ENCODE assay signal across 8 cellular contexts in the genomic region with DNA sequence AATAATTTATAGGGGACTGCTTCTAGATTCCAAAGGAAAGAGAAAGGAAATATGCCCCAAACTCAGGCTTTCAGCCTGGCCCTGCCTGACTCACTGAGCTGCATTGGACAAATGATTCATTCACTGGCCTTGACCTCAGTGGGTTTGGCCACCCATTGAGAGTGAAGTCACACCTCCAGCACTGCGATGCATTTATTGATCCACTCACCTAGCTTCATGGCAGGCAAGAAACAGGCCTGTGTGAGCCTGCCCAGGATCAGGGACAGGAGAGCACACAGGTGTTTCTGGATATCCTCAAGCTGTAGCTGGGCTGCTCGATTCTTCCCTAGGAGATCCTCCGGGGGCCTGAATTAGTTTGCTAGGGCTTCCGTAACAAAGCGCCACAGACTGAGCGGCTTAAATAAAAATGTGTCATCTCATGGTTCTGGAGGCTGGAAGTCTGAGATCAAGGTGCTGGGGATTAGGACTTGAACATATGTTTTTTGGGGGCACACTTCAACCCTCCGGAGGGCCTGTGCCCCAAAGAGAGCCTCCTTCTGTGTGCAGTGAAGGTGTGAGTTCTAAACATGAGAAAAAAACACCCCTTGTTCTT. TPM values are rescaled to one million over a fixed set of nuclear protein-coding genes. Genes with fewer than 3 reads are reported as not detected.
DNase-seq lines count a peak whose midpoint lies in the region; ATAC-seq, FAIRE-seq and TF ChIP-seq lines count a peak whose summit lies in the region.

No MANE protein-coding gene starts in this region.

- H3K36me3 ChIP-seq in GM12878 (ENCODE audit: control insufficient read depth in 2 of 2, insufficient read depth in 2 of 2, low read length in 1 of 2) = no peaks in the 10 kb centered on the region

- TF ChIP-seq EP300 in GM12878 (IDR thresholded peaks at IDR 0.05; ENCODE audit: borderline replicate concordance in 1 of 2, control insufficient read depth in 1 of 2, low read depth in 2 of 2, low read length in 2 of 2) = no peak

- TF ChIP-seq CTCF in GM12878 (IDR thresholded peaks at IDR 0.05 in 2 of 3, conservative IDR thresholded peaks at IDR 0.05 in 1 of 3; ENCODE audit: control insufficient read depth in 2 of 3, extremely low read depth in 1 of 3, insufficient read depth in 1 of 3, low read depth in 3 of 3, low read length in 3 of 3) = no peak

- intact Hi-C loops in GM12878 (cut with micrococcal nuclease; ENCODE audit: unreplicated experiment) = loop anchor here (10.0 kb wide), 1 partner anchor 276 kb away; a partner anchor contains a TSS

- H3K4me2 ChIP-seq in GM12878 (ENCODE audit: control insufficient read depth, insufficient read depth) = peak overlapping the region; percentile 93

- H3K79me2 ChIP-seq in GM12878 (ENCODE audit: control insufficient read depth, insufficient read depth, low read length) = no peaks in the 10 kb centered on the region

- SMC1A ChIA-PET in GM12878 (lab: Charles Lee; ENCODE audit: uncharacterized antibody, unreplicated experiment) = interaction anchor here (0.8 to 2.6 kb wide), 7 partner anchors 14 to 71 kb away, joined by 3 to 12 read pairs (median 7); no protein-coding TSS in a partner anchor

- TF ChIP-seq RAD21 in GM12878 (IDR thresholded peaks at IDR 0.05; ENCODE audit: insufficient read depth, low read depth, low read length) = no peak

- CTCF ChIA-PET in GM12878 (lab: Yijun Ruan, JAX) = interaction anchor here (1.0 to 3.1 kb wide), 6 partner anchors 14 to 154 kb away, joined by 3 to 12 read pairs (median 6); no protein-coding TSS in a partner anchor

- H3K9me3 ChIP-seq in GM12878 (replicated peaks; ENCODE audit: control insufficient read depth, insufficient read depth, low read length) = no peaks in the 10 kb centered on the region

- peak overlapping the region; percentile 93 for H2AFZ ChIP-seq in GM12878 (ENCODE audit: control insufficient read depth, low read depth, low read length)

- peak overlapping the region; percentile 34 for H3K4me3 ChIP-seq in GM12878

- ATAC-seq in GM12878 = peak; percentile 38
- no peak for ATAC-seq in HG02763 (IDR thresholded peaks at IDR 0.05; ENCODE audit: unreplicated experiment)

- no peak for FAIRE-seq in GM12878 (lab: Jason Lieb, UNC)

- H3K27ac ChIP-seq in GM12878 (ENCODE audit: control insufficient read depth, insufficient read depth) = peak overlapping the region; percentile 93

- 96% methylated on average over 7 of the region's 7 CpGs for WGBS in GM12878 (ENCODE audit: insufficient coverage, insufficient replicate concordance, low lambda C conversion rate, missing lambda C conversion rate)

- RAD21 ChIA-PET in GM12878 (lab: Charles Lee; ENCODE audit: unreplicated experiment) = interaction anchor here (2.0 to 2.5 kb wide), 3 partner anchors 13 to 58 kb away, joined by 10 to 18 read pairs (median 10); no protein-coding TSS in a partner anchor

- no peaks in the 10 kb centered on the region for H3K27me3 ChIP-seq in GM12878 (replicated peaks in 1 of 2; ENCODE audit: control insufficient read depth in 2 of 2, insufficient read depth in 2 of 2, low read length in 1 of 2)

- H4K20me1 ChIP-seq in GM12878 (ENCODE audit: control insufficient read depth, insufficient read depth) = no peaks in the 10 kb centered on the region

- peaks cover 20% of the 10 kb centered on the region for H3K4me1 ChIP-seq in GM12878 (ENCODE audit: control insufficient read depth, insufficient read depth, low read length)

- in situ Hi-C loops in ACHN (cut with HindIII; ENCODE audit: low pct_ligation_motif_present, low pct_unique_long_range_greater_than_20kb, low sequenced_read_pairs) (no loop called here), GM12878 (cut with MboI) (no loop called here)

- peak; percentile 86 for DNase-seq in ACHN
- DNase-seq in HT-29 (ENCODE audit: low spot score) = peak; percentile 70
- DNase-seq in GM12878 (ENCODE audit: low read depth, low spot score) = no peak
- DNase-seq in mucosa of gallbladder (ENCODE audit: low spot score) = peak; percentile 93
- no peak for DNase-seq in hypothalamus (lab: John Stamatoyannopoulos, UW)
- no peak for DNase-seq in mesenteric fat pad (ENCODE audit: low spot score)
- DNase-seq in NCI-H2227 (lab: John Stamatoyannopoulos, UW; ENCODE audit: unreplicated experiment) = no peak

- peak overlapping the region; percentile 74 for H3K9ac ChIP-seq in GM12878 (ENCODE audit: control insufficient read depth, insufficient read depth, low read length)

- TF ChIP-seq POLR2A in GM12878 (IDR thresholded peaks at IDR 0.05; ENCODE audit: low read depth, low read length) = no peak

- POLR2A ChIA-PET in GM12878 (lab: Charles Lee) = interaction anchor here (0.8 to 2.8 kb wide), 7 partner anchors 13 to 59 kb away, joined by 3 to 20 read pairs (median 7); no protein-coding TSS in a partner anchor

- BruUV-seq in GM12878 (replicated peaks; lab: Mats Ljungman, UMichigan) = no TSS peak

TF ChIP-seq in GM12878, 131 proteins besides CTCF, POLR2A, EP300 and RAD21:
- TF ChIP-seq NR2F1 (conservative IDR thresholded peaks at IDR 0.05) = 0 out of 2 replicates have a peak, but pooled peaks have one; percentile 12
- TF ChIP-seq ZNF622 (IDR thresholded peaks at IDR 0.05) = no peak

RNA-seq across cellular contexts. Expression of a gene that starts 7.3 kb away (rescaled TPM):
- total RNA-seq in HT-29 (2014; rRNA removed; shearing (Covaris generic)) = 275 and 286 TPM in 2 replicates
- total RNA-seq in GM12878 (2013; cell fraction: nucleolus; rRNA removed) = 9.4 and 10.7 TPM in 2 replicates
- 5.8 and 6.2 TPM in 2 replicates for total RNA-seq in GM12878 (2014; rRNA removed)
- 2.0 and 2.5 TPM in 2 replicates for total RNA-seq in GM12878 (2014; rRNA removed; fragmentation: Illumina TruSeq; extraction: Trizol)
- 5.0 and 5.3 TPM in 2 replicates for total RNA-seq in GM12878 (2021)
- 2.1 TPM for polyA plus RNA-seq in GM12878 (2011; ENCODE audit: low read depth)
- 3.0 and 4.0 TPM in 2 replicates for polyA plus RNA-seq in GM12878 (2011; rRNA removed)
- 4.7 and 5.6 TPM in 2 replicates for polyA plus RNA-seq in GM12878 (2011; cell fraction: cytosol; rRNA removed)
- 7.0 and 8.8 TPM in 2 replicates for polyA plus RNA-seq in GM12878 (2011; cell fraction: nucleus; rRNA removed)
- polyA plus RNA-seq in GM12878 (2012) = 4.9 and 5.3 TPM in 2 replicates
- polyA plus RNA-seq in GM12878 (2014; fragmentation: Illumina TruSeq; extraction: Trizol) = 1.0 and 2.0 TPM in 2 replicates
- 1 to 10 TPM; 1.4 to 1.9 TPM for polyA plus RNA-seq in GM12878 (2014; fragmentation: Nextera tagmentation; extraction: Ambion mirVana)
- 3.5 and 4.1 TPM in 2 replicates for polyA plus RNA-seq in GM12878 (2014; rRNA removed)
- polyA plus RNA-seq in GM12878 (2016; fragmentation: Nextera tagmentation; extraction: Ambion mirVana) = 1 to 10 TPM; 3.9 to 5.4 TPM
- polyA minus RNA-seq in GM12878 (2011; rRNA and poly(A)+ RNA removed) = 5.9 and 9.3 TPM in 2 replicates
- 4.9 and 5.3 TPM in 2 replicates for polyA minus RNA-seq in GM12878 (2011; cell fraction: cytosol; rRNA and poly(A)+ RNA removed)
- 12.6 and 13.6 TPM in 2 replicates for polyA minus RNA-seq in GM12878 (2011; cell fraction: nucleus; rRNA and poly(A)+ RNA removed)
- total RNA-seq in mucosa of gallbladder = 240 TPM
- total RNA-seq in mesenteric fat pad = 1,666 TPM

RNA-seq across cellular contexts. Expression of a gene that starts 55.7 kb away (rescaled TPM):
- 132 and 159 TPM in 2 replicates for total RNA-seq in HT-29 (2014; rRNA removed; shearing (Covaris generic))
- 247 and 251 TPM in 2 replicates for total RNA-seq in GM12878 (2013; cell fraction: nucleolus; rRNA removed)
- total RNA-seq in GM12878 (2014; rRNA removed) (77.0 and 86.2 TPM in 2 replicates), GM12878 (2014; rRNA removed; fragmentation: Illumina TruSeq; extraction: Trizol) (70.6 and 71.3 TPM in 2 replicates), GM12878 (2021) (90.0 and 97.6 TPM in 2 replicates), mucosa of gallbladder (118 TPM), mesenteric fat pad (201 TPM)
- polyA plus RNA-seq in GM12878 (2011; ENCODE audit: low read depth) = 45.2 TPM
- polyA plus RNA-seq in GM12878 (2011; rRNA removed) (56.1 and 81.2 TPM in 2 replicates), GM12878 (2014; fragmentation: Illumina TruSeq; extraction: Trizol) (78.1 and 104 TPM in 2 replicates), GM12878 (2014; fragmentation: Nextera tagmentation; extraction: Ambion mirVana) (10 to 100 TPM in 1 of 2 experiments, 1 to 10 TPM in 1; 8.8 to 21.0 TPM), GM12878 (2014; rRNA removed) (88.7 and 88.8 TPM in 2 replicates), GM12878 (2016; fragmentation: Nextera tagmentation; extraction: Ambion mirVana) (10 to 100 TPM; 26.3 to 28.6 TPM)
- polyA plus RNA-seq in GM12878 (2011; cell fraction: cytosol; rRNA removed) = 110 and 117 TPM in 2 replicates
- 70.5 and 84.8 TPM in 2 replicates for polyA plus RNA-seq in GM12878 (2011; cell fraction: nucleus; rRNA removed)
- polyA plus RNA-seq in GM12878 (2012) = 72.6 and 77.3 TPM in 2 replicates
- polyA minus RNA-seq in GM12878 (2011; rRNA and poly(A)+ RNA removed) = 136 and 155 TPM in 2 replicates
- 30.7 and 37.3 TPM in 2 replicates for polyA minus RNA-seq in GM12878 (2011; cell fraction: cytosol; rRNA and poly(A)+ RNA removed)
- 28.8 and 59.6 TPM in 2 replicates for polyA minus RNA-seq in GM12878 (2011; cell fraction: nucleus; rRNA and poly(A)+ RNA removed)

Comparison
In these comparisons a context has a peak if more than half of its experiments do, and no peak if none do; other contexts are left out.
1. DNase-seq: peak in ACHN (single experiment), HT-29 (single experiment) and mucosa of gallbladder (single experiment); none in GM12878 (single experiment), hypothalamus (0 of 51), mesenteric fat pad (single experiment) and NCI-H2227 (single experiment).
2. RNA of a gene that starts 7.3 kb away (total RNA-seq): 1,666 TPM in mesenteric fat pad (single experiment), 275 to 286 TPM in HT-29 and 240 TPM in mucosa of gallbladder (single experiment); 2.0 to 10.7 TPM in GM12878; every median in the first group is over 10 times any median in the second.